8 cellular contexts compared by ENCODE assay signal in the genomic region with DNA sequence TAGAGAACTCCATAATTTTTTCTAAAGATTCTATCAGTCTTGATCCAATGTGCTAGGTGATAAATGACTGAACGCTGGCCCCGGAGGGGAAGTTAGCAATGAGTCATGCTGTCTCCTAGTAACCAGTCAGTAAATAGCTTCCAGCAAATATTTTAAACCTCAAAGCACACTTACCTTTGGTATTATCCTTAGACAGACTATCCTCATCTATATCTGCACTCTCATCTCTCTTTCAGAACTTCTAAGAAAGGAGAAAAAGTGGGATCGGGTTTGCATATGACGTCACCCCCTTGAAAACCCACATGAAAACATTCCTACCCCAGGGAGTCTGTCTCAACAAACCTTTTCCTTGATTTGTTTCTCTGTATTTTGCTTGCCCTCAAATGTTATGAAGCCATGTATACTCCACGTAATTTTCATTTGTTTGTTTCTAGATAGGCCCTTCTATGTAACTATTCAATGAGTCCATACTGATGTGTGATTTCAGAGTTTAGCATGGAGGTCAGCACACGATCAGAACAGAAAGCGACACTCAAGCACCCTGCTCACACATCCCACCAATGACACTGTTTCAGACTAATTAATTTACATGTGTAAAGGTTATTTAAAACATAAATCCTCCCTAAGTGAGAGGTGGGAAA.
DNase-seq lines count a peak whose midpoint lies in the region; ATAC-seq, FAIRE-seq and TF ChIP-seq lines count a peak whose summit lies in the region.

No MANE protein-coding gene starts in this region.

- WGBS in neuronal stem cell (ENCODE audit: extremely low coverage in 2 of 2, insufficient read length in 2 of 2, insufficient replicate concordance in 1 of 2), 2 donors = no CpG with 5 or more reads among the region's 7 CpGs

- H3K36me3 ChIP-seq in endothelial cell of umbilical vein (ENCODE audit: control insufficient read depth in 2 of 2, extremely low read depth in 1 of 2, insufficient read depth in 2 of 2, low read length in 2 of 2) (no peaks in the 10 kb centered on the region), neuronal stem cell (replicated peaks in 1 of 2; ENCODE audit: control insufficient read depth in 2 of 2, insufficient read depth in 2 of 2, low read length in 2 of 2) (no peaks in the 10 kb centered on the region)

- DNase-seq in DMS79 (lab: John Stamatoyannopoulos, UW) (peak; percentile 48), RKO (ENCODE audit: low spot score) (peak; percentile 83), endothelial cell of umbilical vein (ENCODE audit: low read depth, low spot score) (peak; percentile 95), neuronal stem cell (ENCODE audit: low spot score) (no peak), NCI-H524 treated with DMSO at 0.1 percent for 48 hours (lab: John Stamatoyannopoulos, UW) (no peak), medulla oblongata (ENCODE audit: extremely low spot score) (no peak)

- peak; percentile 85 for FAIRE-seq in endothelial cell of umbilical vein (lab: Jason Lieb, UNC)

- ATAC-seq in GM19372 (IDR thresholded peaks at IDR 0.05; ENCODE audit: low read depth, unreplicated experiment) = peak; percentile 51
- ATAC-seq in HG03460 (IDR thresholded peaks at IDR 0.05; ENCODE audit: unreplicated experiment) = peak; percentile 74

- no peak overlapping the region for H2BK12ac ChIP-seq in neuronal stem cell (ENCODE audit: low read length)

- no peaks in the 10 kb centered on the region for H3K79me2 ChIP-seq in endothelial cell of umbilical vein (ENCODE audit: control insufficient read depth, insufficient read depth, low read length)

- H3K4me3 ChIP-seq in endothelial cell of umbilical vein (replicated peaks in 1 of 3; ENCODE audit: insufficient read depth in 1 of 3, low read depth in 1 of 3, low read length in 3 of 3) = no peak overlapping the region
- no peak overlapping the region for H3K4me3 ChIP-seq in neuronal stem cell (ENCODE audit: low read length in 2 of 2)

- H2BK5ac ChIP-seq in neuronal stem cell (ENCODE audit: low read length) = no peak overlapping the region

- no peak for TF ChIP-seq CTCF in endothelial cell of umbilical vein (IDR thresholded peaks at IDR 0.05; ENCODE audit: extremely low read depth in 1 of 2, insufficient read depth in 1 of 2, low read depth in 1 of 2, low read length in 2 of 2)

- H2BK120ac ChIP-seq in neuronal stem cell (ENCODE audit: low read depth, low read length) = no peak overlapping the region

- TSS peak; percentile 30 for BruUV-seq in endothelial cell of umbilical vein (replicated peaks; lab: Mats Ljungman, UMichigan)

- H2AK5ac ChIP-seq in neuronal stem cell (ENCODE audit: low read depth, low read length) = no peak overlapping the region

- H3K9me3 ChIP-seq in endothelial cell of umbilical vein (replicated peaks; ENCODE audit: control insufficient read depth, insufficient read depth, low read length) (no peaks in the 10 kb centered on the region), neuronal stem cell (replicated peaks in 1 of 2; ENCODE audit: control insufficient read depth in 2 of 2, insufficient read depth in 1 of 2, low read depth in 1 of 2, low read length in 2 of 2) (no peaks in the 10 kb centered on the region)

- no peak overlapping the region for H3K4ac ChIP-seq in neuronal stem cell (ENCODE audit: low read length)

- H3K79me1 ChIP-seq in neuronal stem cell (ENCODE audit: low read depth, low read length) = no peaks in the 10 kb centered on the region

- no peaks in the 10 kb centered on the region for H3K9me1 ChIP-seq in endothelial cell of umbilical vein (replicated peaks; ENCODE audit: control insufficient read depth, extremely low read depth, insufficient read depth, low read length)

- H3K27ac ChIP-seq in endothelial cell of umbilical vein (ENCODE audit: insufficient read depth, low read depth, low read length) (peak overlapping the region; percentile 68), neuronal stem cell (replicated peaks; ENCODE audit: low read length) (no peak overlapping the region)

- no peak overlapping the region for H2BK15ac ChIP-seq in neuronal stem cell (ENCODE audit: low read length)

- CTCF ChIA-PET in endothelial cell of umbilical vein (lab: Charles Lee) = no interaction called here

- dilution Hi-C loops in endothelial cell of umbilical vein (cut with MboI; ENCODE audit: extremely low pct_ligation_motif_present, low sequenced_read_pairs) = no loop called here

- H3K4me2 ChIP-seq in endothelial cell of umbilical vein (ENCODE audit: insufficient read depth, low read length) = peak overlapping the region; percentile 52
- H3K4me2 ChIP-seq in neuronal stem cell (ENCODE audit: insufficient read depth, low read length, poor library complexity, severe bottlenecking) = no peak overlapping the region

- H4K20me1 ChIP-seq in endothelial cell of umbilical vein (replicated peaks; ENCODE audit: control insufficient read depth, extremely low read depth, insufficient read depth, low read length) = no peaks in the 10 kb centered on the region

- H3K27me3 ChIP-seq in endothelial cell of umbilical vein (ENCODE audit: control insufficient read depth in 2 of 2, insufficient read depth in 2 of 2, low read length in 2 of 2) (no peaks in the 10 kb centered on the region), neuronal stem cell (ENCODE audit: control insufficient read depth in 3 of 3, insufficient read depth in 3 of 3, low read depth in 1 of 3, low read length in 3 of 3) (no peaks in the 10 kb centered on the region)

- intact Hi-C loops in endothelial cell of umbilical vein (cut with micrococcal nuclease) = loop anchor here (5.0 to 10.0 kb wide), 3 partner anchors 142 to 1015 kb away; partner anchors contain the start of gene NRP1

- TF ChIP-seq POLR2A in endothelial cell of umbilical vein (IDR thresholded peaks at IDR 0.05; ENCODE audit: low read depth, low read length) = no peak

- H3K4me1 ChIP-seq in endothelial cell of umbilical vein (ENCODE audit: control insufficient read depth, extremely low read depth, insufficient read depth, low read length) = peaks cover 14% of the 10 kb centered on the region
- peaks cover 0 to 7% of the 10 kb centered on the region in 2 donors for H3K4me1 ChIP-seq in neuronal stem cell (ENCODE audit: control insufficient read depth in 2 of 2, insufficient read depth in 1 of 2, low read depth in 1 of 2, low read length in 2 of 2)

- H3K14ac ChIP-seq in neuronal stem cell (ENCODE audit: low read length) = no peak overlapping the region

- POLR2A ChIA-PET in endothelial cell of umbilical vein (lab: Charles Lee) = no interaction called here

- H4K91ac ChIP-seq in neuronal stem cell (ENCODE audit: low read depth, low read length, poor library complexity) = no peak overlapping the region

- no peak overlapping the region for H4K8ac ChIP-seq in neuronal stem cell (ENCODE audit: low read depth, low read length)

- H3K9ac ChIP-seq in endothelial cell of umbilical vein (replicated peaks; ENCODE audit: extremely low read depth, insufficient read depth, low read length) (peak overlapping the region; percentile 60), neuronal stem cell (ENCODE audit: low read depth, low read length, poor library complexity) (no peak overlapping the region)

- H3K18ac ChIP-seq in neuronal stem cell (ENCODE audit: low read length) = no peak overlapping the region

- no peak overlapping the region for H2AFZ ChIP-seq in endothelial cell of umbilical vein (ENCODE audit: low read depth, low read length)
- peak overlapping the region; percentile 69 for H2AFZ ChIP-seq in neuronal stem cell (ENCODE audit: low read length)

- H3K23ac ChIP-seq in neuronal stem cell (ENCODE audit: low read depth, low read length, poor library complexity) = no peak overlapping the region

TF ChIP-seq in endothelial cell of umbilical vein, 7 proteins besides CTCF, POLR2A, EP300 and RAD21:
- peak; percentile 59 for TF ChIP-seq GATA2 (IDR thresholded peaks at IDR 0.05; ENCODE audit: insufficient read depth, insufficient read length, low read depth, low read length)
- TF ChIP-seq FOS (IDR thresholded peaks at IDR 0.05; ENCODE audit: borderline replicate concordance, insufficient read depth, low read length) = peak; percentile 91
- TF ChIP-seq EZH2 (IDR thresholded peaks at IDR 0.05; ENCODE audit: borderline replicate concordance, low read depth, low read length, severe bottlenecking) = no peak
- TF ChIP-seq JUN (IDR thresholded peaks at IDR 0.05; ENCODE audit: borderline replicate concordance, insufficient read depth, insufficient read length, low read depth) = peak; percentile 98
- no peak for TF ChIP-seq MAX (IDR thresholded peaks at IDR 0.05; ENCODE audit: insufficient read depth, insufficient read length)

Comparison
In these comparisons a context has a peak if more than half of its experiments do, and no peak if none do; other contexts are left out.
1. DNase-seq: peak in DMS79 (single experiment), RKO (single experiment) and endothelial cell of umbilical vein (single experiment); none in neuronal stem cell (single experiment), NCI-H524 treated with DMSO at 0.1 percent for 48 hours (single experiment) and medulla oblongata (single experiment).